1 cellular context compared by ENCODE assay signal in the genomic region with DNA sequence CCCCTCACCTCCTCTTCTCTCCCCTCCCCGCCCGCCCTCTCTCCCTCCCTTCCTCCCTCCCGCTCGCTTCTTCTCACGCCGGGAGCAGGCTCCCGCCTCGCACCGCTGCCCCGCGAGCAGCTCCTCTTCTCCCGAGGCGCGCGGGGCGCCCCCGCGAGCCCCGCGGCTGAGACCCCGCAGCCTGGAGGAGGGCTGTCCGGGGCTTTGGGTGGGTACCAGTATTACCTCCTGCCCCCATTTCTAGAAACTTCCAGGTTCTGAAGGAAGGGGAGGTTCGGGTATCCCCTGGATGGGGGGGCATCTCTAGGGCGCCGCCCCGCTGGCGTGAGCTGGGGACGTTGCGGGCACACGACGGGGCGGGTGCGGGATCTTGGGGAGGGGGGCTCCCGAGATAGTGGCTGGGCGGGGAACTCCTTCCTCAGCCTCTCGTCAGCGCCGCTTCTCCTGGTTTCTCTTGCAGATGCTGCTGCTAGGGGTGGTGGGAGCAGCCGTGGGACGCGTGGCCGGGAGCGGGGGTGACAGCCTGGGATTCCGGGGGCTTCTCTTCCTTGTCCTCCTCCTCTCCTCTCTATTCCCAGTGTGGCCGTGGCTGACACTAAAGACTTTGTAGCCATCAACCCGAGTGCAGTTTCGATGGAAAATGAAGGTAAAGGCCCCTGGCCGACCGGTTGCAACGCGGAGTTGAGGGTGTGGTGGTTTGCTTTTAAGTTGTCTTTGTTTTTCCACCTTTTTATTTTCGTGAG.
TF ChIP-seq lines count a peak whose summit lies in the region.

No MANE protein-coding gene starts in this region.

TF ChIP-seq in K562, 482 proteins besides CTCF, POLR2A, EP300 and RAD21 (continued from another document and continues in another):
- TF ChIP-seq, protein P1, sequence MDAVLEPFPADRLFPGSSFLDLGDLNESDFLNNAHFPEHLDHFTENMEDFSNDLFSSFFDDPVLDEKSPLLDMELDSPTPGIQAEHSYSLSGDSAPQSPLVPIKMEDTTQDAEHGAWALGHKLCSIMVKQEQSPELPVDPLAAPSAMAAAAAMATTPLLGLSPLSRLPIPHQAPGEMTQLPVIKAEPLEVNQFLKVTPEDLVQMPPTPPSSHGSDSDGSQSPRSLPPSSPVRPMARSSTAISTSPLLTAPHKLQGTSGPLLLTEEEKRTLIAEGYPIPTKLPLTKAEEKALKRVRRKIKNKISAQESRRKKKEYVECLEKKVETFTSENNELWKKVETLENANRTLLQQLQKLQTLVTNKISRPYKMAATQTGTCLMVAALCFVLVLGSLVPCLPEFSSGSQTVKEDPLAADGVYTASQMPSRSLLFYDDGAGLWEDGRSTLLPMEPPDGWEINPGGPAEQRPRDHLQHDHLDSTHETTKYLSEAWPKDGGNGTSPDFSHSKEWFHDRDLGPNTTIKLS (IDR thresholded peaks at IDR 0.05; ENCODE audit: borderline replicate concordance, low read depth): no peak
- no peak for TF ChIP-seq ZNF121 (CRISPR knock-in tag; conservative IDR thresholded peaks at IDR 0.05)
- no peak for TF ChIP-seq HSF4 (CRISPR knock-in tag; IDR thresholded peaks at IDR 0.05; ENCODE audit: borderline replicate concordance)
- TF ChIP-seq NFIC (IDR thresholded peaks at IDR 0.05): peak; percentile 6; the same call in 1 of the 2 replicates
- TF ChIP-seq HNRNPK (IDR thresholded peaks at IDR 0.05; ENCODE audit: low read depth, low read length, poor library complexity, severe bottlenecking): no peak
- no peak for TF ChIP-seq CUX1 (CRISPR knock-in tag; IDR thresholded peaks at IDR 0.05)
- TF ChIP-seq RBM22 (IDR thresholded peaks at IDR 0.05; ENCODE audit: low read depth, low read length, poor library complexity, severe bottlenecking): no peak
- TF ChIP-seq ZFP1 (CRISPR knock-in tag; IDR thresholded peaks at IDR 0.05): no peak
- no peak for TF ChIP-seq SMAD4 (CRISPR knock-in tag; conservative IDR thresholded peaks at IDR 0.05)
- TF ChIP-seq BHLHE40 (IDR thresholded peaks at IDR 0.05; ENCODE audit: low read length): 0 out of 2 replicates have a peak, but pooled peaks have one; percentile 41
- no peak for TF ChIP-seq PHF21A (IDR thresholded peaks at IDR 0.05; ENCODE audit: borderline replicate concordance, low read depth)
- TF ChIP-seq XRCC5 (IDR thresholded peaks at IDR 0.05; ENCODE audit: low read depth, low read length): no peak
- no peak for TF ChIP-seq POLR3A (IDR thresholded peaks at IDR 0.05; ENCODE audit: borderline replicate concordance, extremely low read depth, insufficient read depth, insufficient read length)
- TF ChIP-seq NONO (IDR thresholded peaks at IDR 0.05; ENCODE audit: low read depth in 2 of 2, low read length in 1 of 2): 0 out of 4 replicates have a peak, but pooled peaks of 1 of the 2 experiments have one; percentile 19
- TF ChIP-seq POU5F1 (IDR thresholded peaks at IDR 0.05; ENCODE audit: borderline replicate concordance, low read depth, low read length, partially characterized antibody): no peak
- TF ChIP-seq ARID2 (IDR thresholded peaks at IDR 0.05): no peak
- no peak; the same call in 1 of the 2 replicates for TF ChIP-seq MYNN (IDR thresholded peaks at IDR 0.05)
- TF ChIP-seq MYNN (CRISPR knock-in tag; IDR thresholded peaks at IDR 0.05): no peak
- no peak for TF ChIP-seq MCM2 (IDR thresholded peaks at IDR 0.05; ENCODE audit: low read depth)
- TF ChIP-seq ZFX (CRISPR knock-in tag; IDR thresholded peaks at IDR 0.05): no peak
- TF ChIP-seq CCNT2 (IDR thresholded peaks at IDR 0.05; ENCODE audit: borderline replicate concordance, extremely low read depth, insufficient read length, low read depth, low read length): peak; percentile 55
- TF ChIP-seq NR3C1 (CRISPR knock-in tag; IDR thresholded peaks at IDR 0.05): no peak
- no peak for TF ChIP-seq BMI1 (IDR thresholded peaks at IDR 0.05; ENCODE audit: low read length)
- no peak for TF ChIP-seq CSDE1 (IDR thresholded peaks at IDR 0.05)
- TF ChIP-seq ZNF3 (CRISPR knock-in tag; IDR thresholded peaks at IDR 0.05): no peak
- no peak for TF ChIP-seq ZNF707 (CRISPR knock-in tag; conservative IDR thresholded peaks at IDR 0.05)
- TF ChIP-seq GABPB1 (CRISPR knock-in tag; IDR thresholded peaks at IDR 0.05): no peak
- TF ChIP-seq, protein P2, sequence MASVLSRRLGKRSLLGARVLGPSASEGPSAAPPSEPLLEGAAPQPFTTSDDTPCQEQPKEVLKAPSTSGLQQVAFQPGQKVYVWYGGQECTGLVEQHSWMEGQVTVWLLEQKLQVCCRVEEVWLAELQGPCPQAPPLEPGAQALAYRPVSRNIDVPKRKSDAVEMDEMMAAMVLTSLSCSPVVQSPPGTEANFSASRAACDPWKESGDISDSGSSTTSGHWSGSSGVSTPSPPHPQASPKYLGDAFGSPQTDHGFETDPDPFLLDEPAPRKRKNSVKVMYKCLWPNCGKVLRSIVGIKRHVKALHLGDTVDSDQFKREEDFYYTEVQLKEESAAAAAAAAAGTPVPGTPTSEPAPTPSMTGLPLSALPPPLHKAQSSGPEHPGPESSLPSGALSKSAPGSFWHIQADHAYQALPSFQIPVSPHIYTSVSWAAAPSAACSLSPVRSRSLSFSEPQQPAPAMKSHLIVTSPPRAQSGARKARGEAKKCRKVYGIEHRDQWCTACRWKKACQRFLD (CRISPR knock-in tag; IDR thresholded peaks at IDR 0.05): peak; percentile 65
- TF ChIP-seq ZNF134 (CRISPR knock-in tag; conservative IDR thresholded peaks at IDR 0.05): no peak
- TF ChIP-seq SNAPC5 (CRISPR knock-in tag; IDR thresholded peaks at IDR 0.05): no peak
- TF ChIP-seq, protein P3, sequence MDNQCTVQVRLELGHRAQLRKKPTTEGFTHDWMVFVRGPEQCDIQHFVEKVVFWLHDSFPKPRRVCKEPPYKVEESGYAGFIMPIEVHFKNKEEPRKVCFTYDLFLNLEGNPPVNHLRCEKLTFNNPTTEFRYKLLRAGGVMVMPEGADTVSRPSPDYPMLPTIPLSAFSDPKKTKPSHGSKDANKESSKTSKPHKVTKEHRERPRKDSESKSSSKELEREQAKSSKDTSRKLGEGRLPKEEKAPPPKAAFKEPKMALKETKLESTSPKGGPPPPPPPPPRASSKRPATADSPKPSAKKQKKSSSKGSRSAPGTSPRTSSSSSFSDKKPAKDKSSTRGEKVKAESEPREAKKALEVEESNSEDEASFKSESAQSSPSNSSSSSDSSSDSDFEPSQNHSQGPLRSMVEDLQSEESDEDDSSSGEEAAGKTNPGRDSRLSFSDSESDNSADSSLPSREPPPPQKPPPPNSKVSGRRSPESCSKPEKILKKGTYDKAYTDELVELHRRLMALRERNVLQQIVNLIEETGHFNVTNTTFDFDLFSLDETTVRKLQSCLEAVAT (IDR thresholded peaks at IDR 0.05): no peak
- TF ChIP-seq C11orf30 (IDR thresholded peaks at IDR 0.05; ENCODE audit: low read depth): no peak
- no peak for TF ChIP-seq SRSF1 (IDR thresholded peaks at IDR 0.05; ENCODE audit: low read depth, low read length)
- TF ChIP-seq HMG20B (CRISPR knock-in tag; IDR thresholded peaks at IDR 0.05): no peak
- TF ChIP-seq ETV1 (tag; conservative IDR thresholded peaks at IDR 0.05; ENCODE audit: low read depth): no peak
- no peak for TF ChIP-seq HDAC3 (IDR thresholded peaks at IDR 0.05; ENCODE audit: borderline replicate concordance, partially characterized antibody)
- no peak for TF ChIP-seq FOXM1 (IDR thresholded peaks at IDR 0.05; ENCODE audit: low read depth)
- no peak for TF ChIP-seq FOXM1 (CRISPR knock-in tag; IDR thresholded peaks at IDR 0.05; ENCODE audit: low read depth)
- TF ChIP-seq PRDM10 (IDR thresholded peaks at IDR 0.05; ENCODE audit: partially characterized antibody): no peak
- no peak for TF ChIP-seq THRA (IDR thresholded peaks at IDR 0.05)
- TF ChIP-seq TRIM28 (IDR thresholded peaks at IDR 0.05): no peak
- no peak for TF ChIP-seq ZNF140 (CRISPR knock-in tag; IDR thresholded peaks at IDR 0.05)
- TF ChIP-seq E2F4 (CRISPR knock-in tag; IDR thresholded peaks at IDR 0.05; ENCODE audit: low read depth): no peak
- TF ChIP-seq GABPB2 (CRISPR knock-in tag; conservative IDR thresholded peaks at IDR 0.05): no peak
- no peak for TF ChIP-seq ZKSCAN3 (CRISPR knock-in tag; IDR thresholded peaks at IDR 0.05)
- TF ChIP-seq SIRT6 (IDR thresholded peaks at IDR 0.05; ENCODE audit: low read depth, low read length): no peak
- no peak for TF ChIP-seq TSC22D4 (tag; IDR thresholded peaks at IDR 0.05)
- TF ChIP-seq ZNF696 (CRISPR knock-in tag; conservative IDR thresholded peaks at IDR 0.05): no peak
- peak; percentile 43; the same call in 1 of the 2 replicates for TF ChIP-seq PHF8 (IDR thresholded peaks at IDR 0.05; ENCODE audit: borderline replicate concordance, low read length)
